In genomic region chr1:41280189-41281032, GRCh38 we compare ENCODE assay signal across 17 cellular contexts.
"Had no signal": no experiment of that assay in that cellular context is flagged by ENCODE, and none has a peak within 500 bp of the region (broad histone marks: within the 10 kb centered on the region; RNA-seq: fewer than 3 reads in every experiment).

No MANE protein-coding gene starts in this region.

- FAIRE-seq: TTC549 had no signal

- H3K4me1 ChIP-seq: psoas muscle had no signal

- ATAC-seq: left cardiac atrium; natural killer cell; psoas muscle; sciatic nerve; stimulated activated naive CD8-positive, alpha-beta T cell treated with anti-CD3 and anti-CD28 coated beads, Interleukin-15, Interleukin-2, amounts not matched to agents 100 U/mL and 50 U/mL, for 24 hours had no signal

- H3K27ac ChIP-seq: psoas muscle, suprapubic skin, upper lobe of left lung had no signal

- H3K9me3 ChIP-seq: mucosa of descending colon, psoas muscle, suprapubic skin, upper lobe of left lung had no signal

- H3K36me3 ChIP-seq: suprapubic skin, upper lobe of left lung had no signal

- DNase-seq: activated CD4-positive, alpha-beta T cell treated with anti-CD3 and anti-CD28 coated beads, Interleukin-2, amount 50 U/mL, for 1 hour; activated effector memory CD4-positive, alpha-beta T cell treated with anti-CD3 and anti-CD28 coated beads, Interleukin-2, amount 50 U/mL, for 16 hours; activated T-cell treated with anti-CD3 and anti-CD28 coated beads, Interleukin-2, amount 50 U/mL, for 24 hours; cerebellar nuclear complex; dermis blood vessel endothelial cell; immature natural killer cell; left cardiac atrium; mammary epithelial cell; mucosa of descending colon; natural killer cell; psoas muscle; stimulated activated CD4-positive, alpha-beta T cell treated with anti-CD3 and anti-CD28 coated beads, Interleukin-12 subunit alpha, Interleukin-12 subunit beta, amount 100 ng/mL, for 4 hours; stimulated activated naive CD8-positive, alpha-beta T cell treated with anti-CD3 and anti-CD28 coated beads, Interleukin-15, Interleukin-2, amounts not matched to agents 100 U/mL and 50 U/mL, for 24 hours had no signal

- H3K4me3 ChIP-seq: mucosa of descending colon, psoas muscle, suprapubic skin, upper lobe of left lung had no signal

- H3K27me3 ChIP-seq: suprapubic skin, upper lobe of left lung had no signal
